31 cellular contexts compared by ENCODE assay signal in genomic region chr16:86773339-86773715, GRCh38.
DNase-seq lines count a peak whose midpoint lies in the region; FAIRE-seq and TF ChIP-seq lines count a peak whose summit lies in the region.
"Had no signal": no experiment of that assay in that cellular context is flagged by ENCODE, and none has a peak within 500 bp of the region (broad histone marks: within the 10 kb centered on the region; RNA-seq: fewer than 3 reads in every experiment).

No MANE protein-coding gene starts in this region.

- peak; percentile 73 for DNase-seq in cardiac septum (ENCODE audit: low spot score)
- DNase-seq in right atrium auricular region (ENCODE audit: low spot score) = no peak
- no peak for DNase-seq in chondrocyte (ENCODE audit: low spot score)
- no peak for DNase-seq in osteoblast (ENCODE audit: insufficient read length, low spot score, missing footprints)
- no peak for DNase-seq in urothelium cell line (ENCODE audit: low spot score)
- no peak for DNase-seq in HAP-1 (ENCODE audit: low spot score in 2 of 2)
- DNase-seq in cerebellar nuclear complex (lab: John Stamatoyannopoulos, UW) = no peak
- no peak for DNase-seq in stimulated activated CD4-positive, alpha-beta T cell treated with anti-CD3 and anti-CD28 coated beads, Interleukin-4, amount 100 ng/mL, for 4 hours
- DNase-seq: activated CD4-positive, alpha-beta T cell treated with anti-CD3 and anti-CD28 coated beads for 36 hours; activated CD8-positive, alpha-beta T cell treated with anti-CD3 and anti-CD28 coated beads, Interleukin-2, amount 10 ng/mL, durations not matched to agents 7 days and 5 days; CD4-positive, alpha-beta T cell; colonic mucosa; effector CD4-positive, alpha-beta T cell; H9; hypothalamus; NCI-H2107; NCI-H345; PC-9; SHP77 treated with DMSO at 0.1 percent for 48 hours; stimulated activated CD4-positive, alpha-beta T cell treated with anti-CD3 and anti-CD28 coated beads, Interleukin-15, amount 100 ng/mL, for 24 hours; stimulated activated naive B cell treated with anti-CD40 and anti-IgM and Interleukin-4, amounts not matched to agents 10 μg/mL and 1 μg/mL and 100 μg/mL, for 72 hours; substantia nigra; T-helper 9 cell; upper lobe of left lung had no signal

- TF ChIP-seq CTCF in right atrium auricular region (IDR thresholded peaks at IDR 0.05) (no peak), chondrocyte (IDR thresholded peaks at IDR 0.05) (no peak), osteoblast (IDR thresholded peaks at IDR 0.05; ENCODE audit: extremely low read depth, low read depth, low read length) (no peak)

- intact Hi-C loops in cardiac septum (cut with DNase I) = no loop called here

- peaks cover 41% of the 10 kb centered on the region for H3K4me1 Mint-ChIP-seq in chondrocyte (ENCODE audit: low read depth)
- H3K4me1 Mint-ChIP-seq: activated CD4-positive, alpha-beta T cell treated with anti-CD3 and anti-CD28 coated beads for 36 hours; activated naive CD4-positive, alpha-beta T cell treated with anti-CD3 and anti-CD28 coated beads, Interleukin-2, amount 50 U/mL, for 24 hours; IgD-negative memory B cell; stimulated activated naive B cell treated with anti-CD40 and anti-IgM and Interleukin-4, amounts not matched to agents 10 μg/mL and 1 μg/mL and 100 μg/mL, for 72 hours had no signal

- H3K4me1 ChIP-seq in right atrium auricular region (no peaks in the 10 kb centered on the region), osteoblast (ENCODE audit: insufficient read depth, low read length) (peaks cover 26% of the 10 kb centered on the region), HAP-1 (no peaks in the 10 kb centered on the region)
- H3K4me1 ChIP-seq: colonic mucosa, upper lobe of left lung had no signal

- H3K79me2 ChIP-seq in osteoblast (ENCODE audit: insufficient read depth, low read length) = no peaks in the 10 kb centered on the region

- H3K27me3 Mint-ChIP-seq in chondrocyte (ENCODE audit: low read depth) = peaks cover 1% of the 10 kb centered on the region

- H3K36me3 ChIP-seq in right atrium auricular region = no peaks in the 10 kb centered on the region
- no peaks in the 10 kb centered on the region for H3K36me3 ChIP-seq in osteoblast (ENCODE audit: insufficient read depth, low read length)
- no peaks in the 10 kb centered on the region for H3K36me3 ChIP-seq in HAP-1 (replicated peaks)
- H3K36me3 ChIP-seq: brain microvascular endothelial cell, colonic mucosa, upper lobe of left lung had no signal

- peak overlapping the region; percentile 80 for H3K27ac Mint-ChIP-seq in chondrocyte (ENCODE audit: unreplicated experiment)
- H3K27ac Mint-ChIP-seq: activated CD4-positive, alpha-beta T cell treated with anti-CD3 and anti-CD28 coated beads for 36 hours; activated CD8-positive, alpha-beta T cell treated with anti-CD3 and anti-CD28 coated beads, Interleukin-2, amount 10 ng/mL, durations not matched to agents 7 days and 5 days; activated naive CD4-positive, alpha-beta T cell treated with anti-CD3 and anti-CD28 coated beads, Interleukin-2, amount 50 U/mL, for 24 hours; activated T-helper 2 cell treated with anti-CD3 and anti-CD28 coated beads, Interferon-gamma antibody, Interleukin-2, Interleukin-4, amounts not matched to agents 10 μg/mL and 5 μg/mL and 100 μg/mL, durations not matched to agents 14 hours and 24 hours and 36 hours; CD4-positive, alpha-beta T cell; H9; IgD-negative memory B cell; stimulated activated naive B cell treated with anti-CD40 and anti-IgM and Interleukin-4, amounts not matched to agents 10 μg/mL and 1 μg/mL and 100 μg/mL, for 72 hours had no signal

- H3K27me3 ChIP-seq in right atrium auricular region = no peaks in the 10 kb centered on the region
- peaks cover 9% of the 10 kb centered on the region for H3K27me3 ChIP-seq in osteoblast (ENCODE audit: insufficient read depth, low read length)
- peaks cover 11% of the 10 kb centered on the region; the same call in 1 of the 2 replicates for H3K27me3 ChIP-seq in HAP-1 (ENCODE audit: low read depth)
- H3K27me3 ChIP-seq: brain microvascular endothelial cell, colonic mucosa had no signal

- no peak overlapping the region for H3K4me3 Mint-ChIP-seq in chondrocyte (ENCODE audit: unreplicated experiment)
- H3K4me3 Mint-ChIP-seq: activated CD4-positive, alpha-beta T cell treated with anti-CD3 and anti-CD28 coated beads for 36 hours; activated CD8-positive, alpha-beta T cell treated with anti-CD3 and anti-CD28 coated beads, Interleukin-2, amount 10 ng/mL, durations not matched to agents 7 days and 5 days; activated naive CD4-positive, alpha-beta T cell treated with anti-CD3 and anti-CD28 coated beads, Interleukin-2, amount 50 U/mL, for 24 hours; CD4-positive, alpha-beta T cell; H9; IgD-negative memory B cell; stimulated activated naive B cell treated with anti-CD40 and anti-IgM and Interleukin-4, amounts not matched to agents 10 μg/mL and 1 μg/mL and 100 μg/mL, for 72 hours had no signal

- H3K4me2 ChIP-seq in osteoblast (ENCODE audit: insufficient read depth, low read length) = no peak overlapping the region
- H3K4me2 ChIP-seq: PC-9 had no signal

- peak; percentile 89 for FAIRE-seq in urothelium cell line (lab: Jason Lieb, UNC)
- FAIRE-seq: GM19239 had no signal

- in situ Hi-C loops in HAP-1 (cut with MboI; ENCODE audit: low sequenced_read_pairs) = no loop called here

- H3K4me3 ChIP-seq in right atrium auricular region (no peak overlapping the region), osteoblast (ENCODE audit: insufficient read depth, low read length) (no peak overlapping the region), HAP-1 (no peak overlapping the region)
- H3K4me3 ChIP-seq: colonic mucosa, lung, PC-9, upper lobe of left lung had no signal

- peaks cover 5% of the 10 kb centered on the region for H3K9me3 Mint-ChIP-seq in chondrocyte (ENCODE audit: low read depth)
- H3K9me3 Mint-ChIP-seq: activated naive CD4-positive, alpha-beta T cell treated with anti-CD3 and anti-CD28 coated beads, Interleukin-2, amount 50 U/mL, for 24 hours; activated T-helper 2 cell treated with anti-CD3 and anti-CD28 coated beads, Interferon-gamma antibody, Interleukin-2, Interleukin-4, amounts not matched to agents 10 μg/mL and 5 μg/mL and 100 μg/mL, durations not matched to agents 14 hours and 24 hours and 36 hours; CD4-positive, alpha-beta T cell; H9; stimulated activated naive B cell treated with anti-CD40 and anti-IgM and Interleukin-4, amounts not matched to agents 10 μg/mL and 1 μg/mL and 100 μg/mL, for 72 hours had no signal

- H3K27ac ChIP-seq in right atrium auricular region (no peak overlapping the region), osteoblast (ENCODE audit: low read depth, low read length) (peak overlapping the region; percentile 56)
- H3K27ac ChIP-seq: colonic mucosa, PC-9, upper lobe of left lung, VCaP had no signal

- H4K20me1 ChIP-seq in osteoblast (ENCODE audit: insufficient read depth, low read length) = no peaks in the 10 kb centered on the region

- H3K9me3 ChIP-seq in right atrium auricular region (no peaks in the 10 kb centered on the region), osteoblast (ENCODE audit: low read depth, low read length) (no peaks in the 10 kb centered on the region), HAP-1 (no peaks in the 10 kb centered on the region)
- H3K9me3 ChIP-seq: colonic mucosa, upper lobe of left lung had no signal

- no peak overlapping the region for H2AFZ ChIP-seq in osteoblast (ENCODE audit: low read length)
- H2AFZ ChIP-seq: PC-9 had no signal

- no peaks in the 10 kb centered on the region for H3K36me3 Mint-ChIP-seq in chondrocyte (ENCODE audit: low read depth)
- H3K36me3 Mint-ChIP-seq: activated naive CD4-positive, alpha-beta T cell treated with anti-CD3 and anti-CD28 coated beads, Interleukin-2, amount 50 U/mL, for 24 hours; IgD-negative memory B cell; stimulated activated naive B cell treated with anti-CD40 and anti-IgM and Interleukin-4, amounts not matched to agents 10 μg/mL and 1 μg/mL and 100 μg/mL, for 72 hours had no signal
